Comparison of ENCODE assay signal across 10 cellular contexts in the genomic region with DNA sequence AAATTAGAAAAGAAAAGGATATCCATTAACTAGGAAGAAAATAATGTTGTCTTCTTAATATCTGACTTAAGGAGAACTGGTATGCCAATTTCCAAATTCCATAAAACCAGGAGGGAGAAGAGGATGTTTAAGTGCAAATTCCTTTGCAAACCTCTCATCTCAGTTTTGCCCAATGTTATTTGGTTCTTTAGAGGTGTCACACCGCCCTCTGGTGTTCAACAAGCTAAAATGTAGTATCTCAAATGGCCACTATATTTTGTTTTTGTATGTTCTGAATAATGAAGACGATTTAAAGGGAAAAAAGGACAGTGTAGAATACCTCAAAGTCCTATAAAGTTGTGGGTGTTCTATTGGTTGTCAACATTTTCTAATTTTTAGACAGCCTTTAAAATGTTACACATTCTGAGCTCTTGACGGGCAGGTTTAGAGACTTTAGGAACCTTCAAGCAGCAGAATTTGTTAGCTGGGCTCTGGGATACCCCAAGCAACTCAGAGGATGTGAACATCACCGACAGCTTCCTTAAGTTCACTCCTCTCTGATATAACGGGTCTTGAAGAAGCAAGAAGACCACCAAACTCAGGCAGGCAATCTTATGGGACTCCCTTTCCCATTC.
DNase-seq lines count a peak whose midpoint lies in the region; ATAC-seq and TF ChIP-seq lines count a peak whose summit lies in the region.
"Had no signal": no experiment of that assay in that cellular context is flagged by ENCODE, and none has a peak within 500 bp of the region (broad histone marks: within the 10 kb centered on the region; RNA-seq: fewer than 3 reads in every experiment).

No MANE protein-coding gene starts in this region.

- ATAC-seq in GM18517 (IDR thresholded peaks at IDR 0.05; ENCODE audit: unreplicated experiment) = peak; percentile 50
- peak; percentile 76 for ATAC-seq in IMR-90 (ENCODE audit: low read depth)
- peak; percentile 77 for ATAC-seq in left lung

- H3K27ac ChIP-seq in IMR-90 (ENCODE audit: insufficient read depth, low read length) (no peak overlapping the region), Peyer's patch (no peak overlapping the region), left lung (no peak overlapping the region), tibial artery (no peak overlapping the region)
- H3K27ac ChIP-seq: neutrophil, SJSA1 had no signal

- H4K5ac ChIP-seq in IMR-90 (ENCODE audit: low read depth, low read length) = no peak overlapping the region

- no peaks in the 10 kb centered on the region for H3K4me1 ChIP-seq in IMR-90 (ENCODE audit: control insufficient read depth, insufficient read depth, low read length)
- H3K4me1 ChIP-seq in Peyer's patch = no peaks in the 10 kb centered on the region
- no peaks in the 10 kb centered on the region for H3K4me1 ChIP-seq in left lung
- no peaks in the 10 kb centered on the region for H3K4me1 ChIP-seq in tibial artery
- H3K4me1 ChIP-seq: SJSA1 had no signal

- no peaks in the 10 kb centered on the region for H3K4me1 Mint-ChIP-seq in CD14-positive monocyte
- no peaks in the 10 kb centered on the region for H3K4me1 Mint-ChIP-seq in activated T-helper 2 cell treated with anti-CD3 and anti-CD28 coated beads, Interferon-gamma antibody, Interleukin-2, Interleukin-4, amounts not matched to agents 10 μg/mL and 5 μg/mL and 100 μg/mL, durations not matched to agents 14 hours and 24 hours and 36 hours (ENCODE audit: low read depth)

- peak; percentile 73 for TF ChIP-seq RAD21 in IMR-90 (IDR thresholded peaks at IDR 0.05; ENCODE audit: low read length)

- CTCF ChIA-PET in IMR-90 (lab: Yijun Ruan, JAX) = interaction anchor here (0.6 to 1.9 kb wide), 16 partner anchors 12 to 471 kb away, joined by 3 to 9 read pairs (median 3); no protein-coding TSS in a partner anchor

- no TSS peak for BruUV-seq in IMR-90 (replicated peaks; lab: Mats Ljungman, UMichigan)

- no peak for DNase-seq in CD14-positive monocyte (ENCODE audit: low spot score)
- peak; percentile 77 for DNase-seq in IMR-90
- DNase-seq in Peyer's patch = peak in 1 of 3 donors; percentile 70
- peak; percentile 31 for DNase-seq in cerebellum (ENCODE audit: low spot score)
- DNase-seq in left lung = no peak
- DNase-seq in tibial artery = no peak
- DNase-seq in activated T-helper 2 cell treated with anti-CD3 and anti-CD28 coated beads, Interferon-gamma antibody, Interleukin-2, Interleukin-4, amounts not matched to agents 10 μg/mL and 5 μg/mL and 100 μg/mL, durations not matched to agents 14 hours and 24 hours and 36 hours (ENCODE audit: low spot score) = no peak

- TF ChIP-seq CTCF in CD14-positive monocyte (IDR thresholded peaks at IDR 0.05) (peak; percentile 59), IMR-90 (conservative IDR thresholded peaks at IDR 0.05; ENCODE audit: low read depth, low read length) (peak; percentile 86), Peyer's patch (IDR thresholded peaks at IDR 0.05) (peak; percentile 6 to 79 (median 64)), left lung (IDR thresholded peaks at IDR 0.05) (peak; percentile 40 to 59), tibial artery (IDR thresholded peaks at IDR 0.05) (peak; percentile 58 to 64)

- H3K9ac ChIP-seq in IMR-90 (ENCODE audit: low read depth, low read length) = no peak overlapping the region

- H3K36me3 ChIP-seq in IMR-90 (ENCODE audit: control insufficient read depth, insufficient read depth, low read length) = no peaks in the 10 kb centered on the region
- no peaks in the 10 kb centered on the region for H3K36me3 ChIP-seq in Peyer's patch
- H3K36me3 ChIP-seq in left lung = no peaks in the 10 kb centered on the region
- no peaks in the 10 kb centered on the region for H3K36me3 ChIP-seq in tibial artery
- H3K36me3 ChIP-seq: neutrophil, SJSA1 had no signal

- no peak for TF ChIP-seq POLR2A in IMR-90 (IDR thresholded peaks at IDR 0.05; ENCODE audit: low read depth, low read length)
- no peak for TF ChIP-seq POLR2A in Peyer's patch (IDR thresholded peaks at IDR 0.05)

- H3K36me3 Mint-ChIP-seq in CD14-positive monocyte = no peaks in the 10 kb centered on the region
- H3K36me3 Mint-ChIP-seq in activated T-helper 2 cell treated with anti-CD3 and anti-CD28 coated beads, Interferon-gamma antibody, Interleukin-2, Interleukin-4, amounts not matched to agents 10 μg/mL and 5 μg/mL and 100 μg/mL, durations not matched to agents 14 hours and 24 hours and 36 hours (ENCODE audit: low read depth) = no peaks in the 10 kb centered on the region

- intact Hi-C loops in CD14-positive monocyte (cut with micrococcal nuclease) (loop anchor here in 1 of 2 donors (5.0 kb wide), 1 partner anchor 413 kb away; no protein-coding TSS in a partner anchor), IMR-90 (cut with micrococcal nuclease) (loop anchor here (1.0 to 5.0 kb wide), 5 partner anchors 342 to 1227 kb away; no protein-coding TSS in a partner anchor), left lung (cut with DNase I) (loop anchor here in 1 of 2 donors (10.0 kb wide), 1 partner anchor 545 kb away; no protein-coding TSS in a partner anchor), tibial artery (cut with DNase I; ENCODE audit: low total_unique reads) (loop anchor here (10.0 kb wide), 1 partner anchor 745 kb away; no protein-coding TSS in a partner anchor)
- intact Hi-C loops in activated T-helper 2 cell treated with anti-CD3 and anti-CD28 coated beads, Interferon-gamma antibody, Interleukin-2, Interleukin-4, amounts not matched to agents 10 μg/mL and 5 μg/mL and 100 μg/mL, durations not matched to agents 14 hours and 24 hours and 36 hours (cut with micrococcal nuclease) = loop anchor here (1.0 to 10.0 kb wide), 3 partner anchors 135 to 415 kb away; no protein-coding TSS in a partner anchor

- no peak overlapping the region for H3K23ac ChIP-seq in IMR-90 (ENCODE audit: low read depth, low read length)

- dilution Hi-C loops in IMR-90 (cut with HindIII; ENCODE audit: low sequenced_read_pairs, unreplicated experiment) = no loop called here

- no peak overlapping the region for H4K8ac ChIP-seq in IMR-90 (ENCODE audit: low read depth in 2 of 2, low read length in 2 of 2)

- no peak overlapping the region for H3K18ac ChIP-seq in IMR-90 (ENCODE audit: low read depth, low read length)

- no peak overlapping the region for H2AK5ac ChIP-seq in IMR-90 (ENCODE audit: low read depth, low read length)

- POLR2A ChIA-PET in IMR-90 (lab: Charles Lee; ENCODE audit: unreplicated experiment) = no interaction called here

- H3K4ac ChIP-seq in IMR-90 (ENCODE audit: low read depth, low read length) = no peak overlapping the region

- H3K27ac Mint-ChIP-seq in CD14-positive monocyte = no peak overlapping the region
- no peak overlapping the region for H3K27ac Mint-ChIP-seq in activated T-helper 2 cell treated with anti-CD3 and anti-CD28 coated beads, Interferon-gamma antibody, Interleukin-2, Interleukin-4, amounts not matched to agents 10 μg/mL and 5 μg/mL and 100 μg/mL, durations not matched to agents 14 hours and 24 hours and 36 hours

- no peak overlapping the region for H2AFZ ChIP-seq in IMR-90 (replicated peaks; ENCODE audit: low read length, poor library complexity)

- H3K9me3 Mint-ChIP-seq in CD14-positive monocyte = no peaks in the 10 kb centered on the region
- no peaks in the 10 kb centered on the region for H3K9me3 Mint-ChIP-seq in activated T-helper 2 cell treated with anti-CD3 and anti-CD28 coated beads, Interferon-gamma antibody, Interleukin-2, Interleukin-4, amounts not matched to agents 10 μg/mL and 5 μg/mL and 100 μg/mL, durations not matched to agents 14 hours and 24 hours and 36 hours

- no peak overlapping the region for H3K4me3 Mint-ChIP-seq in CD14-positive monocyte
- no peak overlapping the region for H3K4me3 Mint-ChIP-seq in activated T-helper 2 cell treated with anti-CD3 and anti-CD28 coated beads, Interferon-gamma antibody, Interleukin-2, Interleukin-4, amounts not matched to agents 10 μg/mL and 5 μg/mL and 100 μg/mL, durations not matched to agents 14 hours and 24 hours and 36 hours (ENCODE audit: low read depth)

- no peak overlapping the region for H3K56ac ChIP-seq in IMR-90 (ENCODE audit: extremely low read depth, insufficient read depth, low read length)

- H3K4me2 ChIP-seq in IMR-90 (ENCODE audit: low read depth, low read length) = no peak overlapping the region

- no peak overlapping the region for H3K14ac ChIP-seq in IMR-90 (replicated peaks; ENCODE audit: low read depth, low read length)

- WGBS in IMR-90 (ENCODE audit: extremely low coverage in 2 of 2, insufficient read length in 1 of 2), 2 experiments = 29% methylated on average over 2 of the region's 5 CpGs; no CpG with 5 or more reads in 1 of the 2 experiments

- no peaks in the 10 kb centered on the region for H3K9me1 ChIP-seq in IMR-90 (ENCODE audit: insufficient read depth, low read length)

- H2BK5ac ChIP-seq in IMR-90 (ENCODE audit: low read depth, low read length, poor library complexity, severe bottlenecking) = no peak overlapping the region

- no peaks in the 10 kb centered on the region for H3K9me3 ChIP-seq in IMR-90 (ENCODE audit: control insufficient read depth, insufficient read depth, low read length)
- no peaks in the 10 kb centered on the region for H3K9me3 ChIP-seq in Peyer's patch
- H3K9me3 ChIP-seq in left lung = no peaks in the 10 kb centered on the region
- H3K9me3 ChIP-seq in tibial artery = no peaks in the 10 kb centered on the region
- H3K9me3 ChIP-seq: neutrophil, SJSA1 had no signal

- H3K27me3 ChIP-seq in IMR-90 (ENCODE audit: control insufficient read depth, insufficient read depth, low read length) (peaks cover 11% of the 10 kb centered on the region), Peyer's patch (no peaks in the 10 kb centered on the region), left lung (no peaks in the 10 kb centered on the region), tibial artery (peaks cover 0 to 3% of the 10 kb centered on the region in 2 donors)
- H3K27me3 ChIP-seq: neutrophil, SJSA1 had no signal

- in situ Hi-C loops in IMR-90 (cut with MboI; ENCODE audit: low sequenced_read_pairs) = loop anchor here (25.0 kb wide), 2 partner anchors 623 to 752 kb away; a partner anchor contains a TSS

- no peak overlapping the region for H2BK15ac ChIP-seq in IMR-90 (ENCODE audit: low read depth, low read length)

- H3K4me3 ChIP-seq in IMR-90 (ENCODE audit: insufficient read depth, low read depth, low read length) = no peak overlapping the region
- H3K4me3 ChIP-seq in Peyer's patch = no peak overlapping the region
- no peak overlapping the region for H3K4me3 ChIP-seq in left lung
- H3K4me3 ChIP-seq in tibial artery = no peak overlapping the region
- H3K4me3 ChIP-seq: SJSA1 had no signal

- H4K91ac ChIP-seq in IMR-90 (ENCODE audit: insufficient read depth, low read depth, low read length) = no peak overlapping the region

- H4K20me1 ChIP-seq in IMR-90 (ENCODE audit: insufficient read depth, low read length) = no peaks in the 10 kb centered on the region

- H3K79me1 ChIP-seq in IMR-90 (ENCODE audit: low read depth in 1 of 2, low read length in 2 of 2) = no peaks in the 10 kb centered on the region

- H2BK120ac ChIP-seq in IMR-90 (ENCODE audit: low read depth, low read length) = no peak overlapping the region

- no peak overlapping the region for H2BK20ac ChIP-seq in IMR-90 (ENCODE audit: low read depth, low read length)

- no peak overlapping the region for H2AK9ac ChIP-seq in IMR-90 (replicated peaks; ENCODE audit: low read depth, low read length, poor library complexity)

- H3K27me3 Mint-ChIP-seq in CD14-positive monocyte (ENCODE audit: low read depth in 3 of 3) = peaks cover 6 to 8% (median 8%) of the 10 kb centered on the region in 3 donors
- H3K27me3 Mint-ChIP-seq in activated T-helper 2 cell treated with anti-CD3 and anti-CD28 coated beads, Interferon-gamma antibody, Interleukin-2, Interleukin-4, amounts not matched to agents 10 μg/mL and 5 μg/mL and 100 μg/mL, durations not matched to agents 14 hours and 24 hours and 36 hours (ENCODE audit: low read depth) = peaks cover 4% of the 10 kb centered on the region

Comparison
In these comparisons a context has a peak if more than half of its experiments do, and no peak if none do; other contexts are left out.
1. DNase-seq: peak in IMR-90 (single experiment) and cerebellum (single experiment); none in CD14-positive monocyte (single experiment), left lung (0 of 2), tibial artery (0 of 2) and activated T-helper 2 cell treated with anti-CD3 and anti-CD28 coated beads, Interferon-gamma antibody, Interleukin-2, Interleukin-4, amounts not matched to agents 10 μg/mL and 5 μg/mL and 100 μg/mL, durations not matched to agents 14 hours and 24 hours and 36 hours (single experiment).
2. Peak in every context shown above with its lines, with median percentiles within 50 percentile points of each other: CTCF ChIP-seq and ATAC-seq.